10 cellular contexts compared by ENCODE assay signal in the genomic region with DNA sequence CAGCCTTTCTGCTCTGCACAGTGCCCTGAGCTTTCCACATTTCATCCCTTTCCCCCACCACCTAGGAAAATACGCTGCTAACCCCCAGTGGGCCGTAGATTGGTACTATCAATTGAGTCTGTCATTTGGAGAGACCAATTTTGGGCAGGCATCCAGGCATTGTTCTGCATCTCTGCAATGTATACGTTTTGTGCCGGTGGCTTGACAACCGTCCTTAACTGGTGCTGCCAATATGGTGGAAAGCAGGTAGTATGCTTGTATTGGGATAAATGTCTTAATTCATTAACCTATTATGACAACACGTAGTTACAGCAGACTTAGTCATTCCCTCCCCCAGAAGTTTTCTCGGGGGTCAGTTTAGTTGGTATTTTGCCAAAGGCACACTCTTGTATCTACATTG. TPM values are rescaled to one million over a fixed set of nuclear protein-coding genes. Genes with fewer than 3 reads are reported as not detected.
A peak's percentile ranks its signal among the peaks of the same experiment; 100 is the strongest.
DNase-seq lines count a peak whose midpoint lies in the region; ATAC-seq and TF ChIP-seq lines count a peak whose summit lies in the region.
"Had no signal": no experiment of that assay in that cellular context is flagged by ENCODE, and none has a peak within 500 bp of the region (broad histone marks: within the 10 kb centered on the region; RNA-seq: fewer than 3 reads in every experiment).

No MANE protein-coding gene starts in this region.

- WGBS in psoas muscle, 3 donors: 28 to 36% (median 29%) methylated on average over 7 of the region's 7 CpGs

- DNase-seq in T-helper 1 cell: no peak
- no peak for DNase-seq in NT2/D1 (ENCODE audit: low read depth, low spot score)
- no peak for DNase-seq in psoas muscle
- DNase-seq: AML-193, NCI-H1092 treated with DMSO at 0.1 percent for 48 hours had no signal

- H3K9ac ChIP-seq in NT2/D1 (ENCODE audit: insufficient read length, low read depth) (no peak overlapping the region), endocrine pancreas (ENCODE audit: control insufficient read depth, insufficient read depth, low read length) (no peak overlapping the region)

- peaks cover 6% of the 10 kb centered on the region for H3K4me1 ChIP-seq in NT2/D1 (ENCODE audit: insufficient read depth, insufficient read length)
- H3K4me1 ChIP-seq in endocrine pancreas (ENCODE audit: control insufficient read depth, insufficient read depth, low read length): no peaks in the 10 kb centered on the region
- no peaks in the 10 kb centered on the region for H3K4me1 ChIP-seq in psoas muscle

- peaks cover 20% of the 10 kb centered on the region for H3K4me1 Mint-ChIP-seq in T-helper 1 cell treated with Interleukin-12 subunit alpha and Interleukin-12 subunit beta and Interleukin-4 antibody, amounts not matched to agents 30 μg/mL and 1 μg/mL, for 36 hours (ENCODE audit: low read depth)

- H3K27ac Mint-ChIP-seq in T-helper 1 cell treated with Interleukin-12 subunit alpha and Interleukin-12 subunit beta and Interleukin-4 antibody, amounts not matched to agents 30 μg/mL and 1 μg/mL, for 36 hours: no peak overlapping the region

- no peaks in the 10 kb centered on the region for H3K36me3 Mint-ChIP-seq in T-helper 1 cell treated with Interleukin-12 subunit alpha and Interleukin-12 subunit beta and Interleukin-4 antibody, amounts not matched to agents 30 μg/mL and 1 μg/mL, for 36 hours (ENCODE audit: low read depth)

- no peak for ATAC-seq in psoas muscle
- no peak for ATAC-seq in HG02642 (IDR thresholded peaks at IDR 0.05; ENCODE audit: poor library complexity, unreplicated experiment)
- ATAC-seq in HG03139 (IDR thresholded peaks at IDR 0.05; ENCODE audit: unreplicated experiment): no peak
- ATAC-seq in HG03045 (IDR thresholded peaks at IDR 0.05; ENCODE audit: unreplicated experiment): no peak

- H3K27me3 Mint-ChIP-seq in T-helper 1 cell treated with Interleukin-12 subunit alpha and Interleukin-12 subunit beta and Interleukin-4 antibody, amounts not matched to agents 30 μg/mL and 1 μg/mL, for 36 hours (ENCODE audit: low read depth): peaks cover 87% of the 10 kb centered on the region

- TF ChIP-seq CTCF in psoas muscle (IDR thresholded peaks at IDR 0.05): no peak

- intact Hi-C loops in psoas muscle (cut with DNase I): no loop called here

- H3K27me3 ChIP-seq in NT2/D1 (ENCODE audit: insufficient read depth, insufficient read length): peaks cover 68% of the 10 kb centered on the region
- peaks cover 10% of the 10 kb centered on the region for H3K27me3 ChIP-seq in endocrine pancreas (ENCODE audit: control insufficient read depth, insufficient read depth, low read length)
- peaks cover 0 to 3% (median 0%) of the 10 kb centered on the region in 3 donors for H3K27me3 ChIP-seq in psoas muscle (ENCODE audit: insufficient read depth in 3 of 3, low read length in 2 of 3)

- peak overlapping the region; percentile 75 for H3K4me3 Mint-ChIP-seq in T-helper 1 cell treated with Interleukin-12 subunit alpha and Interleukin-12 subunit beta and Interleukin-4 antibody, amounts not matched to agents 30 μg/mL and 1 μg/mL, for 36 hours

- peaks cover 4% of the 10 kb centered on the region for H3K9me3 Mint-ChIP-seq in T-helper 1 cell treated with Interleukin-12 subunit alpha and Interleukin-12 subunit beta and Interleukin-4 antibody, amounts not matched to agents 30 μg/mL and 1 μg/mL, for 36 hours

- H3K36me3 ChIP-seq in NT2/D1 (ENCODE audit: insufficient read depth, insufficient read length, low read length) (no peaks in the 10 kb centered on the region), endocrine pancreas (ENCODE audit: control insufficient read depth, insufficient read depth, low read length) (no peaks in the 10 kb centered on the region), psoas muscle (ENCODE audit: insufficient read depth in 1 of 2, low read depth in 1 of 2) (no peaks in the 10 kb centered on the region)

- H3K4me3 ChIP-seq in NT2/D1 (ENCODE audit: insufficient read length, low read depth): peak overlapping the region; percentile 75
- H3K4me3 ChIP-seq in endocrine pancreas (ENCODE audit: control insufficient read depth, insufficient read depth, low read length): peak overlapping the region; percentile 19
- peak overlapping the region; percentile 89 for H3K4me3 ChIP-seq in psoas muscle

- H3K27ac ChIP-seq in psoas muscle: no peak overlapping the region

- H3K9me3 ChIP-seq in NT2/D1 (ENCODE audit: insufficient read depth, low read length): no peaks in the 10 kb centered on the region
- H3K9me3 ChIP-seq in endocrine pancreas (ENCODE audit: control insufficient read depth, low read length): no peaks in the 10 kb centered on the region
- H3K9me3 ChIP-seq in psoas muscle: no peaks in the 10 kb centered on the region

RNA-seq across cellular contexts. Expression of a gene that starts 1.3 kb away (rescaled TPM):
- 1 to 10 TPM in 3 of 4 donors, under 1 TPM in 1; 0.90 to 4.7 (median 2.0) TPM for total RNA-seq in psoas muscle
- 1 to 10 TPM in 2 of 3 donors, under 1 TPM in 1; 0.17 to 2.4 (median 1.4) TPM for polyA plus RNA-seq in psoas muscle

RNA-seq across cellular contexts. Expression of a gene that starts 26.7 kb away (rescaled TPM):
- total RNA-seq in psoas muscle: 10 to 100 TPM in 1 of 4 donors, 1 to 10 TPM in 3; 6.8 to 11.6 (median 8.1) TPM
- polyA plus RNA-seq in psoas muscle: 10 to 100 TPM in 1 of 3 donors, 1 to 10 TPM in 2; 4.2 to 23.8 (median 4.7) TPM

Comparison
In these comparisons a context has a peak if more than half of its experiments do, and no peak if none do; other contexts are left out.
1. H3K4me3 ChIP-seq: peak in every context shown above with its lines; median percentile 89 in psoas muscle; 75 in NT2/D1; 19 in endocrine pancreas.